Comparison of ENCODE assay signal across 17 cellular contexts in genomic region chr18:54802178-54802577, GRCh38. TPM values are rescaled to one million over a fixed set of nuclear protein-coding genes. Genes with fewer than 3 reads are reported as not detected.
A peak's percentile ranks its signal among the peaks of the same experiment; 100 is the strongest.
DNase-seq lines count a peak whose midpoint lies in the region; ATAC-seq and TF ChIP-seq lines count a peak whose summit lies in the region.
"Had no signal": no experiment of that assay in that cellular context is flagged by ENCODE, and none has a peak within 500 bp of the region (broad histone marks: within the 10 kb centered on the region; RNA-seq: fewer than 3 reads in every experiment).

No MANE protein-coding gene starts in this region.

- intact Hi-C loops in right lobe of liver (cut with DNase I) (no loop called here), posterior cingulate gyrus (cut with DNase I) (no loop called here)

- ATAC-seq in right lobe of liver (peak; percentile 58 to 75 (median 62)), GM21576 (IDR thresholded peaks at IDR 0.05; ENCODE audit: unreplicated experiment) (no peak)
- ATAC-seq: CD8-positive, alpha-beta T cell; HCT116 had no signal

- DNase-seq in HuH-7.5 (ENCODE audit: low spot score) (peak; percentile 6), left kidney (ENCODE audit: low read depth, low spot score) (peak; percentile 7), right lobe of liver (no peak), cerebellar nuclear complex (lab: John Stamatoyannopoulos, UW) (no peak), posterior cingulate gyrus (no peak)
- DNase-seq in activated CD8-positive, alpha-beta memory T cell treated with anti-CD3 and anti-CD28 coated beads, Interleukin-2, amount 50 U/mL, for 4 hours, result no peak
- DNase-seq: 8988T; Calu3; CD8-positive, alpha-beta T cell; DMS79 treated with DMSO at 0.1 percent for 48 hours; GF-D8; GOT3; H7; HFFc6 had no signal

- H3K4me3 ChIP-seq in right lobe of liver, result no peak overlapping the region
- H3K4me3 ChIP-seq: BLaER1 treated with 17β-estradiol and CSF1 and Interleukin-3, amounts not matched to agents 10 nM and 100 nM had no signal

- no peaks in the 10 kb centered on the region for H3K36me3 ChIP-seq in right lobe of liver
- H3K36me3 ChIP-seq: BLaER1 treated with 17β-estradiol and CSF1 and Interleukin-3, amounts not matched to agents 10 nM and 100 nM had no signal

- peak overlapping the region; percentile 1 to 44 (median 39) for H3K27ac ChIP-seq in right lobe of liver
- H3K27ac ChIP-seq: BLaER1 treated with 17β-estradiol and CSF1 and Interleukin-3, amounts not matched to agents 10 nM and 100 nM had no signal

- no peaks in the 10 kb centered on the region for H3K9me3 ChIP-seq in right lobe of liver

- no peak for TF ChIP-seq POLR2A in right lobe of liver (IDR thresholded peaks at IDR 0.05)

- peaks cover 0 to 22% (median 0%) of the 10 kb centered on the region in 4 donors for H3K4me1 ChIP-seq in right lobe of liver

- no peaks in the 10 kb centered on the region for H3K27me3 ChIP-seq in right lobe of liver
- H3K27me3 ChIP-seq: BLaER1 treated with 17β-estradiol and CSF1 and Interleukin-3, amounts not matched to agents 10 nM and 100 nM had no signal

- no peak for TF ChIP-seq CTCF in right lobe of liver (IDR thresholded peaks at IDR 0.05)

- WGBS in right lobe of liver (ENCODE audit: insufficient coverage, low coverage, low lambda C conversion rate, missing lambda C conversion rate), result 40% methylated on average over 2 of the region's 2 CpGs

RNA-seq across cellular contexts. Expression of gene RAB27B, which starts 26.1 kb away (rescaled TPM):
- 1 to 10 TPM in 1 of 6 experiments, under 1 TPM in 5; 0.53 to 1.0 (median 0.85) TPM for total RNA-seq in right lobe of liver
- total RNA-seq: H7 had no signal

Comparison
In these comparisons a context has a peak if more than half of its experiments do, and no peak if none do; other contexts are left out.
1. DNase-seq: peak in HuH-7.5 (single experiment) and left kidney (single experiment); none in right lobe of liver (0 of 3), cerebellar nuclear complex (0 of 2), activated CD8-positive, alpha-beta memory T cell treated with anti-CD3 and anti-CD28 coated beads, Interleukin-2, amount 50 U/mL, for 4 hours (single experiment) and posterior cingulate gyrus (0 of 10).